Comparison of ENCODE assay signal across 8 cellular contexts in the genomic region with DNA sequence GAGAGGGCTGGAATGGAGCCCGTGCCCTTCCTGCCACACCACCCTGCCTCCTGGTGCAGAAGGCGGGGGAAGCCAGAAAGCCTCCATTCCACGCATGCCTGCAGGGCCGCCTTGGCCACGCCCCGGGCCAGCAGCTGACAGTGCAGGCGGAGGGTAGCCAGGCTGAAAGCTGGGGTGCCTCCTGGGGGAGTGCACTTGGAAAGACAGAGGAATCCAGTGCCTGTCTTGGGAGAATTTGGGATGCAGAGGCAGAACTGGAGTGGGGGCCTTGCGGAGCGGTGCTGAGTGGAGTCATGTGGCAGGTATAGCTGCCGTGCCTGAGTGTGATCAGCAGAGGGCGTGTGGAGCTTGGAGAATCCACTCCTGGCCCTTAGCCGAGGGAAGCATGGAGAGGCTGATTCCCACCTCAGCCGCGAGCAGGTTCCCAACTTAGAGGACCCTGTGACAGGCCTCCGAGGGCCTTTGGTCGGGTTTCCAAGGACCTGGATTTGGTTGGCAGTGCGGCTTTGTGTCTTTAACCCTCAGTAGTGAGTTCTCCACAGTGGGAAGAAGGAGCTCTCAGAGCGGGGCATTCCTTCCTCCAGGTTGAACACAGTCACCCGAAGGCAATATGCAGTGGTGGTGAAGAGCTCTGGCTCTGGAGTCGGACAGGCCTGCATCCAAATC. TPM values are rescaled to one million over a fixed set of nuclear protein-coding genes. Genes with fewer than 3 reads are reported as not detected.
DNase-seq lines count a peak whose midpoint lies in the region; ATAC-seq and TF ChIP-seq lines count a peak whose summit lies in the region.

No MANE protein-coding gene starts in this region.

- POLR2A ChIA-PET in CD4-positive, alpha-beta memory T cell (lab: Charles Lee; ENCODE audit: partially characterized antibody), result interaction anchor here (0.7 to 3.2 kb wide), 8 partner anchors 9 to 456 kb away, joined by 3 to 41 read pairs (median 4); a partner anchor contains a TSS

- H3K27me3 ChIP-seq in CD4-positive, alpha-beta memory T cell (ENCODE audit: insufficient read depth, low read length), result no peaks in the 10 kb centered on the region
- no peaks in the 10 kb centered on the region for H3K27me3 ChIP-seq in foreskin keratinocyte
- H3K27me3 ChIP-seq in neuronal stem cell (ENCODE audit: control insufficient read depth in 3 of 3, insufficient read depth in 3 of 3, low read depth in 1 of 3, low read length in 3 of 3), result peaks cover 0 to 68% (median 15%) of the 10 kb centered on the region in 3 experiments

- H4K91ac ChIP-seq in neuronal stem cell (ENCODE audit: low read depth, low read length, poor library complexity), result peak overlapping the region; percentile 69

- no peak overlapping the region for H2BK5ac ChIP-seq in neuronal stem cell (ENCODE audit: low read length)

- no peaks in the 10 kb centered on the region for H3K36me3 Mint-ChIP-seq in CD4-positive, alpha-beta memory T cell

- H2BK12ac ChIP-seq in neuronal stem cell (ENCODE audit: low read length), result no peak overlapping the region

- peak overlapping the region; percentile 50 for H3K4me2 ChIP-seq in neuronal stem cell (ENCODE audit: insufficient read depth, low read length, poor library complexity, severe bottlenecking)

- no peaks in the 10 kb centered on the region for H3K36me3 ChIP-seq in CD4-positive, alpha-beta memory T cell (ENCODE audit: insufficient read depth, low read length)
- peaks cover 0 to 15% of the 10 kb centered on the region in 2 donors for H3K36me3 ChIP-seq in neuronal stem cell (replicated peaks in 1 of 2; ENCODE audit: control insufficient read depth in 2 of 2, insufficient read depth in 2 of 2, low read length in 2 of 2)

- intact Hi-C loops in CD4-positive, alpha-beta memory T cell (cut with micrococcal nuclease), result loop anchor here (1.0 to 10.0 kb wide), 5 partner anchors 9 to 143 kb away; a partner anchor contains a TSS

- no peak overlapping the region for H2BK15ac ChIP-seq in neuronal stem cell (ENCODE audit: low read length)

- WGBS in neuronal stem cell (ENCODE audit: extremely low coverage in 2 of 2, insufficient read length in 2 of 2, insufficient replicate concordance in 1 of 2), 2 donors, result no CpG with 5 or more reads among the region's 20 CpGs

- peaks cover 2 to 18% (median 8%) of the 10 kb centered on the region in 4 donors for H3K4me1 Mint-ChIP-seq in CD4-positive, alpha-beta memory T cell

- peak overlapping the region; percentile 68 for H3K9ac ChIP-seq in neuronal stem cell (ENCODE audit: low read depth, low read length, poor library complexity)

- H3K27me3 Mint-ChIP-seq in CD4-positive, alpha-beta memory T cell, result peaks cover 2% of the 10 kb centered on the region in 2 donors

- peak overlapping the region; percentile 83 for H3K14ac ChIP-seq in neuronal stem cell (ENCODE audit: low read length)

- H3K4me1 ChIP-seq in CD4-positive, alpha-beta memory T cell (ENCODE audit: insufficient read depth, low read length), result peaks cover 19% of the 10 kb centered on the region
- no peaks in the 10 kb centered on the region for H3K4me1 ChIP-seq in foreskin keratinocyte
- peaks cover 11 to 32% of the 10 kb centered on the region in 2 donors for H3K4me1 ChIP-seq in neuronal stem cell (ENCODE audit: control insufficient read depth in 2 of 2, insufficient read depth in 1 of 2, low read depth in 1 of 2, low read length in 2 of 2)

- no peak overlapping the region for H3K4ac ChIP-seq in neuronal stem cell (ENCODE audit: low read length)

- TF ChIP-seq CTCF in LNCaP clone FGC (IDR thresholded peaks at IDR 0.05; ENCODE audit: control insufficient read depth, extremely low read depth, insufficient read depth) (peak; percentile 87), foreskin keratinocyte (conservative IDR thresholded peaks at IDR 0.05) (peak; percentile 92)

- H3K27ac ChIP-seq in CD4-positive, alpha-beta memory T cell (ENCODE audit: low read depth, low read length), result peak overlapping the region; percentile 36
- H3K27ac ChIP-seq in foreskin keratinocyte (no peak overlapping the region), neuronal stem cell (replicated peaks; ENCODE audit: low read length) (no peak overlapping the region), substantia nigra (ENCODE audit: low read depth, low read length, poor library complexity, severe bottlenecking) (peak overlapping the region; percentile 93)

- no peak overlapping the region for H2BK120ac ChIP-seq in neuronal stem cell (ENCODE audit: low read depth, low read length)

- H3K4me3 Mint-ChIP-seq in CD4-positive, alpha-beta memory T cell, result peak overlapping the region; percentile 80 to 88 (median 85)

- peak; percentile 62 for ATAC-seq in GM21447 (IDR thresholded peaks at IDR 0.05; ENCODE audit: unreplicated experiment)
- ATAC-seq in foreskin keratinocyte, result peak; percentile 84

- H3K9me3 ChIP-seq in CD4-positive, alpha-beta memory T cell (ENCODE audit: control insufficient read depth in 1 of 2, low read length in 2 of 2), result no peaks in the 10 kb centered on the region
- H3K9me3 ChIP-seq in neuronal stem cell (replicated peaks in 1 of 2; ENCODE audit: control insufficient read depth in 2 of 2, insufficient read depth in 1 of 2, low read depth in 1 of 2, low read length in 2 of 2), result peaks cover 0 to 3% of the 10 kb centered on the region in 2 donors

- H4K8ac ChIP-seq in neuronal stem cell (ENCODE audit: low read depth, low read length), result no peak overlapping the region

- no peaks in the 10 kb centered on the region for H3K79me1 ChIP-seq in neuronal stem cell (ENCODE audit: low read depth, low read length)

- H3K27ac Mint-ChIP-seq in CD4-positive, alpha-beta memory T cell, result peak overlapping the region; percentile 62 to 93 (median 81)

- DNase-seq in CD4-positive, alpha-beta memory T cell, result peak; percentile 64 to 75 (median 67)
- DNase-seq in LNCaP clone FGC (ENCODE audit: low read depth) (no peak), SHP77 (lab: John Stamatoyannopoulos, UW) (peak; percentile 82 to 83), foreskin keratinocyte (peak in 1 of 2 donors; percentile 70), neuronal stem cell (ENCODE audit: low spot score) (peak; percentile 68), substantia nigra (lab: John Stamatoyannopoulos, UW) (peak in 48 of 49 donors; percentile 42 to 94 (median 82))
- peak; percentile 16 to 63 (median 35) for DNase-seq in activated naive CD4-positive, alpha-beta T cell (lab: John Stamatoyannopoulos, UW)

- H2AFZ ChIP-seq in neuronal stem cell (ENCODE audit: low read length), result peak overlapping the region; percentile 70

- CTCF ChIA-PET in CD4-positive, alpha-beta memory T cell (lab: Charles Lee; ENCODE audit: partially characterized antibody), result interaction anchor here (0.6 to 3.4 kb wide), 35 partner anchors 9 to 566 kb away, joined by 3 to 54 read pairs (median 4); a partner anchor contains a TSS

- peak overlapping the region; percentile 47 to 55 for H3K4me3 ChIP-seq in CD4-positive, alpha-beta memory T cell (ENCODE audit: low read length in 2 of 2)
- H3K4me3 ChIP-seq in LNCaP clone FGC (ENCODE audit: low read depth, low read length), result peak overlapping the region; percentile 41
- peak overlapping the region in 1 of 2 donors; percentile 57 for H3K4me3 ChIP-seq in neuronal stem cell (ENCODE audit: low read length in 2 of 2)

- H2AK5ac ChIP-seq in neuronal stem cell (ENCODE audit: low read depth, low read length), result peak overlapping the region; percentile 10

- no peaks in the 10 kb centered on the region for H3K9me3 Mint-ChIP-seq in CD4-positive, alpha-beta memory T cell

- peak overlapping the region; percentile 68 for H3K18ac ChIP-seq in neuronal stem cell (ENCODE audit: low read length)

- H3K23ac ChIP-seq in neuronal stem cell (ENCODE audit: low read depth, low read length, poor library complexity), result peak overlapping the region; percentile 62

RNA-seq across cellular contexts. Expression of a gene that starts 9.1 kb away (rescaled TPM):
- 10 to 100 TPM; 44.1 to 45.5 TPM for total RNA-seq in CD4-positive, alpha-beta memory T cell
- polyA plus RNA-seq in CD4-positive, alpha-beta memory T cell, result 10 to 100 TPM; 50.5 to 50.8 TPM
- 35.9 and 36.9 TPM in 2 replicates for total RNA-seq in foreskin keratinocyte
- 67.6 and 70.2 TPM in 2 replicates for polyA plus RNA-seq in foreskin keratinocyte
- 28.4 TPM for polyA plus RNA-seq in neuronal stem cell (2013, experiment 1 of 2)
- polyA plus RNA-seq in neuronal stem cell (2013, experiment 2 of 2), result 24.9 TPM

RNA-seq across cellular contexts. Expression of a gene that starts 21.8 kb away (rescaled TPM):
- total RNA-seq in CD4-positive, alpha-beta memory T cell, result 10 to 100 TPM; 13.9 to 16.3 TPM
- 1 to 10 TPM; 5.4 to 8.6 TPM for polyA plus RNA-seq in CD4-positive, alpha-beta memory T cell
- 29.5 and 32.8 TPM in 2 replicates for total RNA-seq in foreskin keratinocyte
- 28.6 and 34.0 TPM in 2 replicates for polyA plus RNA-seq in foreskin keratinocyte
- polyA plus RNA-seq in neuronal stem cell (2013, experiment 1 of 2), result 6.1 TPM
- 5.4 TPM for polyA plus RNA-seq in neuronal stem cell (2013, experiment 2 of 2)

RNA-seq across cellular contexts. Expression of a gene that starts 39.5 kb away (rescaled TPM):
- total RNA-seq in CD4-positive, alpha-beta memory T cell, result 10 to 100 TPM; 50.0 to 51.3 TPM
- 10 to 100 TPM; 34.8 to 42.6 TPM for polyA plus RNA-seq in CD4-positive, alpha-beta memory T cell
- 29.2 and 33.5 TPM in 2 replicates for total RNA-seq in foreskin keratinocyte
- polyA plus RNA-seq in foreskin keratinocyte, result 35.8 and 38.3 TPM in 2 replicates
- polyA plus RNA-seq in neuronal stem cell (2013, experiment 1 of 2), result 39.1 TPM
- 39.2 TPM for polyA plus RNA-seq in neuronal stem cell (2013, experiment 2 of 2)

RNA-seq across cellular contexts. Expression of a gene that starts 39.9 kb away (rescaled TPM):
- total RNA-seq in CD4-positive, alpha-beta memory T cell, result 10 to 100 TPM; 19.6 to 19.8 TPM
- polyA plus RNA-seq in CD4-positive, alpha-beta memory T cell, result 10 to 100 TPM; 22.8 to 27.4 TPM
- total RNA-seq in foreskin keratinocyte, result 24.6 and 26.0 TPM in 2 replicates
- polyA plus RNA-seq in foreskin keratinocyte, result 23.8 and 26.3 TPM in 2 replicates
- 14.5 TPM for polyA plus RNA-seq in neuronal stem cell (2013, experiment 1 of 2)
- 14.5 TPM for polyA plus RNA-seq in neuronal stem cell (2013, experiment 2 of 2)

RNA-seq across cellular contexts. Expression of a gene that starts 58.5 kb away (rescaled TPM):
- total RNA-seq in CD4-positive, alpha-beta memory T cell, result under 1 TPM; 0.29 to 0.64 TPM
- under 1 TPM in 1 of 2 donors, not detected in 1; 0.38 TPM for polyA plus RNA-seq in CD4-positive, alpha-beta memory T cell
- total RNA-seq in foreskin keratinocyte, result 39.7 and 46.4 TPM in 2 replicates
- polyA plus RNA-seq in foreskin keratinocyte, result 41.6 and 54.5 TPM in 2 replicates
- 0.70 TPM for polyA plus RNA-seq in neuronal stem cell (2013, experiment 1 of 2)
- polyA plus RNA-seq in neuronal stem cell (2013, experiment 2 of 2), result 0.76 TPM

Comparison
In these comparisons a context has a peak if more than half of its experiments do, and no peak if none do; other contexts are left out.
1. H3K27ac ChIP-seq: peak in CD4-positive, alpha-beta memory T cell (single experiment) and substantia nigra (single experiment); none in foreskin keratinocyte (single experiment) and neuronal stem cell (single experiment).